18 cellular contexts compared by ENCODE assay signal in the genomic region with DNA sequence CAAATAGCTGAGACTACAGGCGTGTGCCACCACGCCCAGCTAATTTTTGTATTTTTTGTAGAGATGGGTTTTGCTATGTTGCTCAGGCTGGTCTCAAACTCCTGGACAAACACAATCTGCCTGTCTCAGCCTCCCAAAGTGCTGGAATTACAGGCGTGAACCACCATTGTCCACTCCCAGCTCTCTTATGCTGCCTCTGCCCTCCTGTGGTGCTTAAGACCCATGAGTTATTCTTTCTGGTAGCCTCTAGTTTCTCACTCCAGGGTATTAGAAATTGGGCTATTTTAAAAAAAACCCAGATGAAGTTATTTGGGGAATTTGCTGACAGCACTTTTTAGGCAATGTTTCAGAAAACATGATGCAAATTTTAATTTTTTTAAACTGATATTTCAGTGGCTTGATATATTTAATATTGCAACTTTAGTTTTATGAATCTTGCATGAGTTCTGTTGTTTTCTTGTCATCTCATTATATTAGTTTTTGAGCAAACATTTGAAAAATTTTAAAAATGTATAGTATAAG.
"Had no signal": no experiment of that assay in that cellular context is flagged by ENCODE, and none has a peak within 500 bp of the region (broad histone marks: within the 10 kb centered on the region; RNA-seq: fewer than 3 reads in every experiment).

No MANE protein-coding gene starts in this region.

- H3K27ac ChIP-seq: brain microvascular endothelial cell, dorsolateral prefrontal cortex, pancreas, sigmoid colon, thoracic aorta, upper lobe of right lung had no signal

- DNase-seq: activated naive CD8-positive, alpha-beta T cell treated with anti-CD3 and anti-CD28 coated beads, Interleukin-2, amount 10 ng/mL, durations not matched to agents 7 days and 5 days; brain microvascular endothelial cell; cerebellar nuclear complex; dorsolateral prefrontal cortex; foreskin fibroblast; head of caudate nucleus; midbrain; pancreas; sigmoid colon; stimulated activated CD4-positive, alpha-beta T cell treated with anti-CD3 and anti-CD28 coated beads, Interleukin-12 subunit alpha, Interleukin-12 subunit beta, amount 100 ng/mL, for 4 hours; stimulated activated CD4-positive, alpha-beta T cell treated with anti-CD3 and anti-CD28 coated beads, Interleukin-2, amount 100 ng/mL, for 24 hours; T-cell; T-helper 9 cell; upper lobe of right lung had no signal

- H3K27ac Mint-ChIP-seq: activated naive CD8-positive, alpha-beta T cell treated with anti-CD3 and anti-CD28 coated beads, Interleukin-2, amount 10 ng/mL, durations not matched to agents 7 days and 5 days; activated T-helper 1 cell treated with anti-CD3 and anti-CD28 coated beads, Interleukin-12 subunit alpha, Interleukin-12 subunit beta, Interleukin-2, Interleukin-4 antibody, amounts not matched to agents 30 ng/mL and 10 ng/mL and 1 ng/mL, durations not matched to agents 14 hours and 24 hours and 36 hours; T-cell had no signal

- ATAC-seq: activated CD4-positive, CD25-positive, alpha-beta regulatory T cell treated with anti-CD3 and anti-CD28 coated beads, Interleukin-2, amount 50 U/mL, for 24 hours; esophagus mucosa; pancreas; T-cell; upper lobe of right lung had no signal

- H3K27me3 ChIP-seq: brain microvascular endothelial cell, dorsolateral prefrontal cortex, pancreas, sigmoid colon, upper lobe of right lung had no signal

- H3K27me3 Mint-ChIP-seq: T-cell had no signal

- H3K9me3 ChIP-seq: pancreas, sigmoid colon, thoracic aorta, upper lobe of right lung had no signal

- H3K4me3 Mint-ChIP-seq: activated naive CD8-positive, alpha-beta T cell treated with anti-CD3 and anti-CD28 coated beads, Interleukin-2, amount 10 ng/mL, durations not matched to agents 7 days and 5 days; activated T-helper 1 cell treated with anti-CD3 and anti-CD28 coated beads, Interleukin-12 subunit alpha, Interleukin-12 subunit beta, Interleukin-2, Interleukin-4 antibody, amounts not matched to agents 30 ng/mL and 10 ng/mL and 1 ng/mL, durations not matched to agents 14 hours and 24 hours and 36 hours; T-cell had no signal

- H3K9me3 Mint-ChIP-seq: activated naive CD8-positive, alpha-beta T cell treated with anti-CD3 and anti-CD28 coated beads, Interleukin-2, amount 10 ng/mL, durations not matched to agents 7 days and 5 days; activated T-helper 1 cell treated with anti-CD3 and anti-CD28 coated beads, Interleukin-12 subunit alpha, Interleukin-12 subunit beta, Interleukin-2, Interleukin-4 antibody, amounts not matched to agents 30 ng/mL and 10 ng/mL and 1 ng/mL, durations not matched to agents 14 hours and 24 hours and 36 hours; T-cell had no signal

- H3K36me3 ChIP-seq: brain microvascular endothelial cell, pancreas, sigmoid colon, thoracic aorta, upper lobe of right lung had no signal

- H3K4me1 ChIP-seq: pancreas, sigmoid colon, upper lobe of right lung had no signal

- H3K4me3 ChIP-seq: dorsolateral prefrontal cortex, pancreas, sigmoid colon, thoracic aorta, upper lobe of right lung had no signal
